In the genomic region with DNA sequence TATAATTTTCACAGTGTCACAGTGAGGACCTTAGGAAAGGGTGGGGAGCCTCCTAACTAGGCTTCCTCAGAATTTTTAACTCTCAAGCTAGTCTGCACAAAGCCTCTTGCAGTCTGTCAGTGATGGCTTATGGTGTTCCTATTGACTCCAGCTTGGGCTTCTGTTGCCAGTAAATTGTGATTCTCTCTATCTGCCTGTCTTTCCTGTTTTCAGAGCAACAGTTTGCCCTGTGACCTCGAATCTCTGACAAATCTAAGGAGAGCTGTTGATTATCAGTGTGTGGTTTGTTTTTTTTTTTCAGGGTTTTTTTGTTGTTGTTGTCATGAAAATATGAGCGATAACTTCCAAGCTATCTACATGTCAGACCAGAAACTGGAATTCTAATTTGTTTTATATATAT, we compare ENCODE assay signal across 20 cellular contexts.
"Had no signal": no experiment of that assay in that cellular context is flagged by ENCODE, and none has a peak within 500 bp of the region (broad histone marks: within the 10 kb centered on the region; RNA-seq: fewer than 3 reads in every experiment).

No MANE protein-coding gene starts in this region.

- H3K27ac ChIP-seq: cardiac muscle cell, dorsolateral prefrontal cortex, gastrocnemius medialis, tibial nerve, VCaP had no signal

- H3K27me3 ChIP-seq: cardiac muscle cell, dorsolateral prefrontal cortex, gastrocnemius medialis, tibial nerve had no signal

- ATAC-seq: activated naive CD4-positive, alpha-beta T cell treated with anti-CD3 and anti-CD28 coated beads, Interleukin-2, amount 50 U/mL, for 72 hours; gastrocnemius medialis had no signal

- H3K9me3 Mint-ChIP-seq: endodermal cell had no signal

- H3K27me3 Mint-ChIP-seq: progenitor cell of endocrine pancreas had no signal

- H3K4me1 ChIP-seq: gastrocnemius medialis, tibial nerve had no signal

- H3K4me1 Mint-ChIP-seq: endodermal cell, nephron had no signal

- DNase-seq: activated CD4-positive, alpha-beta T cell treated with anti-CD3 and anti-CD28 coated beads, Interleukin-2, amount 50 U/mL, for 4 hours; activated CD4-positive, CD25-positive, alpha-beta regulatory T cell treated with anti-CD3 and anti-CD28 coated beads, Interleukin-2, amount 50 U/mL, for 72 hours; activated gamma-delta T cell; amygdala; dorsolateral prefrontal cortex; endodermal cell; gastrocnemius medialis; head of caudate nucleus; SK-N-SH; stimulated activated CD4-positive, alpha-beta T cell treated with anti-CD3 and anti-CD28 coated beads, Interleukin-12 subunit alpha, Interleukin-12 subunit beta, amount 100 ng/mL, for 4 hours; stimulated activated CD4-positive, alpha-beta T cell treated with anti-CD3 and anti-CD28 coated beads, Interleukin-1b, Interleukin-23, amount 100 ng/mL, for 48 hours; stimulated activated CD8-positive, alpha-beta memory T cell treated with anti-CD3 and anti-CD28 coated beads, Interleukin-4, amount 100 ng/mL, for 48 hours; stimulated activated naive CD4-positive, alpha-beta T cell treated with Interleukin-2 at 50 U/mL for 16 hours had no signal

- H3K4me3 ChIP-seq: cardiac muscle cell, dorsolateral prefrontal cortex, gastrocnemius medialis, lung, tibial nerve had no signal

- H3K4me3 Mint-ChIP-seq: endodermal cell, nephron had no signal

- H3K36me3 ChIP-seq: cardiac muscle cell, gastrocnemius medialis, tibial nerve had no signal

- H3K27ac Mint-ChIP-seq: endodermal cell, nephron, progenitor cell of endocrine pancreas had no signal

- H3K9me3 ChIP-seq: gastrocnemius medialis, SK-N-SH had no signal
